In genomic region chr3:32046102-32046501, GRCh38 we compare ENCODE assay signal across 24 cellular contexts.
DNase-seq lines count a peak whose midpoint lies in the region; ATAC-seq and TF ChIP-seq lines count a peak whose summit lies in the region.
"Had no signal": no experiment of that assay in that cellular context is flagged by ENCODE, and none has a peak within 500 bp of the region (broad histone marks: within the 10 kb centered on the region; RNA-seq: fewer than 3 reads in every experiment).

No MANE protein-coding gene starts in this region.

- dilution Hi-C loops in IMR-90 (cut with HindIII; ENCODE audit: low sequenced_read_pairs, unreplicated experiment), result no loop called here

- no peak overlapping the region for H3K4me3 ChIP-seq in IMR-90 (ENCODE audit: insufficient read depth, low read depth, low read length)
- no peak overlapping the region for H3K4me3 ChIP-seq in mucosa of rectum (ENCODE audit: low read length in 2 of 2)
- no peak overlapping the region for H3K4me3 ChIP-seq in tibial artery
- H3K4me3 ChIP-seq in endodermal cell (ENCODE audit: low read length), result no peak overlapping the region
- H3K4me3 ChIP-seq: neural progenitor cell, skin epidermis, stomach had no signal

- H3K18ac ChIP-seq in IMR-90 (ENCODE audit: low read depth, low read length), result no peak overlapping the region

- H3K4me1 ChIP-seq in IMR-90 (ENCODE audit: control insufficient read depth, insufficient read depth, low read length) (no peaks in the 10 kb centered on the region), mucosa of rectum (ENCODE audit: control insufficient read depth in 2 of 2, insufficient read depth in 2 of 2, low read length in 2 of 2) (peaks cover 7 to 14% of the 10 kb centered on the region in 2 donors), tibial artery (peaks cover 0 to 17% (median 9%) of the 10 kb centered on the region in 4 donors), endodermal cell (ENCODE audit: control insufficient read depth, insufficient read depth, low read length) (no peaks in the 10 kb centered on the region)

- H3K27me3 Mint-ChIP-seq in endodermal cell (ENCODE audit: insufficient read depth), result peaks cover 3% of the 10 kb centered on the region
- H3K27me3 Mint-ChIP-seq: activated CD4-positive, alpha-beta T cell treated with anti-CD3 and anti-CD28 coated beads for 36 hours; activated naive CD8-positive, alpha-beta T cell treated with anti-CD3 and anti-CD28 coated beads for 36 hours had no signal

- H2AFZ ChIP-seq in IMR-90 (replicated peaks; ENCODE audit: low read length, poor library complexity), result no peak overlapping the region

- peaks cover 9% of the 10 kb centered on the region for H3K4me1 Mint-ChIP-seq in endodermal cell
- H3K4me1 Mint-ChIP-seq: activated CD4-positive, alpha-beta T cell treated with anti-CD3 and anti-CD28 coated beads for 36 hours; activated naive CD8-positive, alpha-beta T cell treated with anti-CD3 and anti-CD28 coated beads for 36 hours had no signal

- H2BK20ac ChIP-seq in IMR-90 (ENCODE audit: low read depth, low read length), result no peak overlapping the region

- no peak for TF ChIP-seq POLR2A in IMR-90 (IDR thresholded peaks at IDR 0.05; ENCODE audit: low read depth, low read length)

- no CpG with 5 or more reads among the region's 1 CpG for WGBS in IMR-90 (ENCODE audit: extremely low coverage in 2 of 2, insufficient read length in 1 of 2), 2 experiments
- WGBS in endodermal cell (ENCODE audit: insufficient coverage in 1 of 2, insufficient read length in 1 of 2), 2 experiments, result 91 to 94% methylated on average over 1 of the region's 1 CpG

- no peak overlapping the region for H4K5ac ChIP-seq in IMR-90 (ENCODE audit: low read depth, low read length)

- no peaks in the 10 kb centered on the region for H3K9me1 ChIP-seq in IMR-90 (ENCODE audit: insufficient read depth, low read length)

- H4K8ac ChIP-seq in IMR-90 (ENCODE audit: low read depth in 2 of 2, low read length in 2 of 2), result no peak overlapping the region

- H3K27ac ChIP-seq in IMR-90 (ENCODE audit: insufficient read depth, low read length) (no peak overlapping the region), VCaP (peak overlapping the region; percentile 80), mucosa of rectum (ENCODE audit: low read depth in 2 of 2, low read length in 2 of 2) (peak overlapping the region; percentile 66 to 70), tibial artery (peak overlapping the region; percentile 61 to 68), endodermal cell (ENCODE audit: low read depth, low read length) (no peak overlapping the region)
- H3K27ac ChIP-seq: KMS-11, neural progenitor cell had no signal

- 0 out of 2 replicates have a peak, but pooled peaks cover 2% of the 10 kb centered on the region for H3K27me3 ChIP-seq in IMR-90 (ENCODE audit: control insufficient read depth, insufficient read depth, low read length)
- H3K27me3 ChIP-seq in mucosa of rectum (ENCODE audit: control insufficient read depth in 2 of 2, insufficient read depth in 2 of 2, low read length in 2 of 2), result no peaks in the 10 kb centered on the region
- H3K27me3 ChIP-seq in tibial artery, result no peaks in the 10 kb centered on the region
- H3K27me3 ChIP-seq in endodermal cell (ENCODE audit: control insufficient read depth, insufficient read depth, low read length, poor library complexity, severe bottlenecking), result no peaks in the 10 kb centered on the region
- H3K27me3 ChIP-seq: ascending aorta, neural progenitor cell, stomach had no signal

- H3K9me3 ChIP-seq in IMR-90 (ENCODE audit: control insufficient read depth, insufficient read depth, low read length) (peaks cover 2% of the 10 kb centered on the region; the same call in 1 of the 2 replicates), mucosa of rectum (ENCODE audit: control insufficient read depth in 2 of 2, low read length in 2 of 2) (no peaks in the 10 kb centered on the region), tibial artery (no peaks in the 10 kb centered on the region), endodermal cell (ENCODE audit: control insufficient read depth, low read length) (peaks cover 28% of the 10 kb centered on the region)
- H3K9me3 ChIP-seq: ascending aorta had no signal

- no peak overlapping the region for H3K23ac ChIP-seq in IMR-90 (ENCODE audit: low read depth, low read length)

- no peak overlapping the region for H3K14ac ChIP-seq in IMR-90 (replicated peaks; ENCODE audit: low read depth, low read length)

- H2BK15ac ChIP-seq in IMR-90 (ENCODE audit: low read depth, low read length), result no peak overlapping the region

- CTCF ChIA-PET in IMR-90 (lab: Yijun Ruan, JAX), result no interaction called here

- no peak overlapping the region for H3K4me3 Mint-ChIP-seq in endodermal cell
- H3K4me3 Mint-ChIP-seq: activated CD4-positive, alpha-beta T cell treated with anti-CD3 and anti-CD28 coated beads for 36 hours; activated naive CD8-positive, alpha-beta T cell treated with anti-CD3 and anti-CD28 coated beads for 36 hours; neural progenitor cell had no signal

- no peak overlapping the region for H2AK5ac ChIP-seq in IMR-90 (ENCODE audit: low read depth, low read length)

- POLR2A ChIA-PET in IMR-90 (lab: Charles Lee; ENCODE audit: unreplicated experiment), result no interaction called here

- DNase-seq in IMR-90 (no peak), tibial artery (no peak), endodermal cell (no peak)
- DNase-seq: activated CD4-positive, alpha-beta T cell treated with anti-CD3 and anti-CD28 coated beads for 36 hours; activated CD8-positive, alpha-beta memory T cell treated with anti-CD3 and anti-CD28 coated beads for 24 hours; activated effector memory CD4-positive, alpha-beta T cell treated with Interleukin-2 at 50 U/mL for 16 hours; activated naive CD8-positive, alpha-beta T cell treated with anti-CD3 and anti-CD28 coated beads for 36 hours; Calu3; central memory CD4-positive, alpha-beta T cell; DMS79 treated with DMSO at 0.1 percent for 48 hours; GF-D8; kidney glomerular epithelial cell; stimulated activated CD4-positive, alpha-beta T cell treated with anti-CD3 and anti-CD28 coated beads, Interleukin-1b, Interleukin-23, amount 100 ng/mL, for 48 hours; stimulated activated CD8-positive, alpha-beta memory T cell treated with anti-CD3 and anti-CD28 coated beads, Interleukin-4, amount 100 ng/mL, for 48 hours; trophoblast cell had no signal

- H3K36me3 Mint-ChIP-seq in endodermal cell (ENCODE audit: low read depth), result peaks cover 9% of the 10 kb centered on the region
- H3K36me3 Mint-ChIP-seq: neural progenitor cell had no signal

- H4K91ac ChIP-seq in IMR-90 (ENCODE audit: insufficient read depth, low read depth, low read length), result no peak overlapping the region

- no peak for ATAC-seq in IMR-90 (ENCODE audit: low read depth)
- ATAC-seq in GM18870 (IDR thresholded peaks at IDR 0.05; ENCODE audit: unreplicated experiment), result no peak
- no peak for ATAC-seq in HG02885 (IDR thresholded peaks at IDR 0.05; ENCODE audit: poor library complexity, unreplicated experiment)
- ATAC-seq: activated CD4-positive, alpha-beta T cell treated with anti-CD3 and anti-CD28 coated beads for 36 hours had no signal

- H3K9ac ChIP-seq in IMR-90 (ENCODE audit: low read depth, low read length) (no peak overlapping the region), mucosa of rectum (ENCODE audit: low read depth in 1 of 2, low read length in 2 of 2) (no peak overlapping the region), endodermal cell (ENCODE audit: extremely low read depth, low read length, poor library complexity, severe bottlenecking) (no peak overlapping the region)
- H3K9ac ChIP-seq: KMS-11, neural progenitor cell had no signal

- BruUV-seq in IMR-90 (replicated peaks; lab: Mats Ljungman, UMichigan), result no TSS peak

- intact Hi-C loops in IMR-90 (cut with micrococcal nuclease), result no loop called here
- intact Hi-C loops in tibial artery (cut with DNase I; ENCODE audit: low total_unique reads), result no loop called here

- in situ Hi-C loops in IMR-90 (cut with MboI; ENCODE audit: low sequenced_read_pairs), result no loop called here

- no peak overlapping the region for H3K4me2 ChIP-seq in IMR-90 (ENCODE audit: low read depth, low read length)
- H3K4me2 ChIP-seq: KMS-11 had no signal

- no peak overlapping the region for H2AK9ac ChIP-seq in IMR-90 (replicated peaks; ENCODE audit: low read depth, low read length, poor library complexity)

- H4K20me1 ChIP-seq in IMR-90 (ENCODE audit: insufficient read depth, low read length), result no peaks in the 10 kb centered on the region

- no peaks in the 10 kb centered on the region for H3K79me1 ChIP-seq in IMR-90 (ENCODE audit: low read depth in 1 of 2, low read length in 2 of 2)

- H2BK120ac ChIP-seq in IMR-90 (ENCODE audit: low read depth, low read length), result no peak overlapping the region

- TF ChIP-seq CTCF in IMR-90 (conservative IDR thresholded peaks at IDR 0.05; ENCODE audit: low read depth, low read length), result no peak
- no peak for TF ChIP-seq CTCF in VCaP (conservative IDR thresholded peaks at IDR 0.05)
- no peak for TF ChIP-seq CTCF in tibial artery (IDR thresholded peaks at IDR 0.05)
- TF ChIP-seq CTCF in endodermal cell (conservative IDR thresholded peaks at IDR 0.05), result no peak

- H3K9me3 Mint-ChIP-seq in endodermal cell, result peaks cover 27% of the 10 kb centered on the region

- no peak overlapping the region for H2BK5ac ChIP-seq in IMR-90 (ENCODE audit: low read depth, low read length, poor library complexity, severe bottlenecking)

- H3K4ac ChIP-seq in IMR-90 (ENCODE audit: low read depth, low read length), result no peak overlapping the region

- no peak overlapping the region for H3K56ac ChIP-seq in IMR-90 (ENCODE audit: extremely low read depth, insufficient read depth, low read length)

- H3K27ac Mint-ChIP-seq in endodermal cell, result no peak overlapping the region
- H3K27ac Mint-ChIP-seq: activated CD4-positive, alpha-beta T cell treated with anti-CD3 and anti-CD28 coated beads for 36 hours; activated naive CD8-positive, alpha-beta T cell treated with anti-CD3 and anti-CD28 coated beads for 36 hours; neural progenitor cell had no signal

- TF ChIP-seq RAD21 in IMR-90 (IDR thresholded peaks at IDR 0.05; ENCODE audit: low read length), result no peak

- H3K36me3 ChIP-seq in IMR-90 (ENCODE audit: control insufficient read depth, insufficient read depth, low read length), result no peaks in the 10 kb centered on the region
- H3K36me3 ChIP-seq in mucosa of rectum (ENCODE audit: control insufficient read depth in 2 of 2, insufficient read depth in 2 of 2, low read length in 2 of 2), result no peaks in the 10 kb centered on the region
- no peaks in the 10 kb centered on the region for H3K36me3 ChIP-seq in tibial artery
- H3K36me3 ChIP-seq in endodermal cell (ENCODE audit: control insufficient read depth, insufficient read depth, low read length), result no peaks in the 10 kb centered on the region
- H3K36me3 ChIP-seq: ascending aorta, neural progenitor cell, stomach had no signal

TF ChIP-seq in IMR-90, 13 proteins besides CTCF, POLR2A, EP300 and RAD21 (continues in another document):
- TF ChIP-seq, protein P1, sequence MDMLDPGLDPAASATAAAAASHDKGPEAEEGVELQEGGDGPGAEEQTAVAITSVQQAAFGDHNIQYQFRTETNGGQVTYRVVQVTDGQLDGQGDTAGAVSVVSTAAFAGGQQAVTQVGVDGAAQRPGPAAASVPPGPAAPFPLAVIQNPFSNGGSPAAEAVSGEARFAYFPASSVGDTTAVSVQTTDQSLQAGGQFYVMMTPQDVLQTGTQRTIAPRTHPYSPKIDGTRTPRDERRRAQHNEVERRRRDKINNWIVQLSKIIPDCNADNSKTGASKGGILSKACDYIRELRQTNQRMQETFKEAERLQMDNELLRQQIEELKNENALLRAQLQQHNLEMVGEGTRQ (IDR thresholded peaks at IDR 0.05; ENCODE audit: low read depth, low read length), result no peak
- TF ChIP-seq SMC3 (IDR thresholded peaks at IDR 0.05; ENCODE audit: low read depth, low read length), result no peak

Comparison
In these comparisons a context has a peak if more than half of its experiments do, and no peak if none do; other contexts are left out.
1. H3K27ac ChIP-seq: peak in VCaP (single experiment), mucosa of rectum (2 of 2) and tibial artery (2 of 2); none in IMR-90 (single experiment) and endodermal cell (single experiment).